8 cellular contexts compared by ENCODE assay signal in genomic region chr1:109282497-109282951, GRCh38. TPM values are rescaled to one million over a fixed set of nuclear protein-coding genes. Genes with fewer than 3 reads are reported as not detected.
DNase-seq lines count a peak whose midpoint lies in the region; ATAC-seq and TF ChIP-seq lines count a peak whose summit lies in the region.

No MANE protein-coding gene starts in this region.

- H3K27me3 Mint-ChIP-seq in activated CD8-positive, alpha-beta memory T cell treated with anti-CD3 and anti-CD28 coated beads, Interleukin-2, amount 10 ng/mL, durations not matched to agents 7 days and 5 days, result no peaks in the 10 kb centered on the region

- peak overlapping the region; percentile 88 for H3K9ac ChIP-seq in adipocyte (ENCODE audit: low read length)

- H3K4me3 ChIP-seq in adipocyte (ENCODE audit: low read length), result peak overlapping the region; percentile 85
- peak overlapping the region; percentile 50 to 58 for H3K4me3 ChIP-seq in left lung
- peak overlapping the region; percentile 54 to 59 for H3K4me3 ChIP-seq in tibial artery

- H3K36me3 Mint-ChIP-seq in activated CD8-positive, alpha-beta memory T cell treated with anti-CD3 and anti-CD28 coated beads, Interleukin-2, amount 10 ng/mL, durations not matched to agents 7 days and 5 days, result peaks cover 15% of the 10 kb centered on the region

- H3K27me3 ChIP-seq in adipocyte (replicated peaks; ENCODE audit: control insufficient read depth, insufficient read depth, low read length) (no peaks in the 10 kb centered on the region), left lung (no peaks in the 10 kb centered on the region), tibial artery (no peaks in the 10 kb centered on the region)

- peak overlapping the region; percentile 98 for H3K4me3 Mint-ChIP-seq in activated CD8-positive, alpha-beta memory T cell treated with anti-CD3 and anti-CD28 coated beads, Interleukin-2, amount 10 ng/mL, durations not matched to agents 7 days and 5 days

- no peaks in the 10 kb centered on the region for H3K9me3 ChIP-seq in adipocyte (ENCODE audit: control insufficient read depth, low read length)
- H3K9me3 ChIP-seq in left lung, result no peaks in the 10 kb centered on the region
- H3K9me3 ChIP-seq in tibial artery, result no peaks in the 10 kb centered on the region

- peaks cover 27% of the 10 kb centered on the region for H3K4me1 Mint-ChIP-seq in activated CD8-positive, alpha-beta memory T cell treated with anti-CD3 and anti-CD28 coated beads, Interleukin-2, amount 10 ng/mL, durations not matched to agents 7 days and 5 days

- H3K4me1 ChIP-seq in adipocyte (ENCODE audit: control insufficient read depth, insufficient read depth, low read length) (peaks cover 16% of the 10 kb centered on the region), left lung (peaks cover 22 to 34% of the 10 kb centered on the region in 2 donors), tibial artery (peaks cover 0 to 22% (median 21%) of the 10 kb centered on the region in 4 donors)

- H3K36me3 ChIP-seq in adipocyte (ENCODE audit: control insufficient read depth, insufficient read depth, low read length, severe bottlenecking) (no peaks in the 10 kb centered on the region), left lung (peaks cover 0 to 4% of the 10 kb centered on the region in 2 donors), tibial artery (no peaks in the 10 kb centered on the region)

- intact Hi-C loops in left lung (cut with DNase I) (no loop called here), tibial artery (cut with DNase I; ENCODE audit: low total_unique reads) (loop anchor here (10.0 kb wide), 2 partner anchors 72 to 1128 kb away; no protein-coding TSS in a partner anchor)

- TF ChIP-seq CTCF in left lung (IDR thresholded peaks at IDR 0.05), result no peak
- TF ChIP-seq CTCF in tibial artery (IDR thresholded peaks at IDR 0.05), result no peak

- H3K9me3 Mint-ChIP-seq in activated CD8-positive, alpha-beta memory T cell treated with anti-CD3 and anti-CD28 coated beads, Interleukin-2, amount 10 ng/mL, durations not matched to agents 7 days and 5 days (ENCODE audit: low read depth), result no peaks in the 10 kb centered on the region

- H3K27ac ChIP-seq in left lung (peak overlapping the region; percentile 1 to 86), tibial artery (peak overlapping the region; percentile 79 to 87)

- no peak for ATAC-seq in activated CD8-positive, alpha-beta memory T cell treated with anti-CD3 and anti-CD28 coated beads, Interleukin-2, amount 10 ng/mL, durations not matched to agents 7 days and 5 days
- ATAC-seq in left lung, result peak; percentile 6
- ATAC-seq in HG02840 (IDR thresholded peaks at IDR 0.05; ENCODE audit: low FRiP score, unreplicated experiment), result no peak

- CTCF ChIA-PET in activated CD8-positive, alpha-beta memory T cell treated with anti-CD3 and anti-CD28 coated beads, Interleukin-2, amount 10 ng/mL, durations not matched to agents 7 days and 5 days (lab: Charles Lee), result interaction anchor here (0.7 to 9.5 kb wide), 14 partner anchors 19 to 357 kb away, joined by 3 to 196 read pairs (median 4); partner anchors contain the start of genes ATXN7L2, CYB561D1, GNAI3 and PSMA5

- DNase-seq in activated CD8-positive, alpha-beta memory T cell treated with anti-CD3 and anti-CD28 coated beads, Interleukin-2, amount 10 ng/mL, durations not matched to agents 7 days and 5 days, result no peak
- no peak for DNase-seq in activated CD8-positive, alpha-beta memory T cell treated with anti-CD3 and anti-CD28 coated beads for 24 hours
- DNase-seq in adipocyte (ENCODE audit: low read depth), result no peak
- no peak for DNase-seq in left lung
- DNase-seq in tibial artery, result no peak
- no peak for DNase-seq in HUDEP-2 (lab: John Stamatoyannopoulos, UW; ENCODE audit: unreplicated experiment in 76 of 76)
- DNase-seq in activated CD4-positive, alpha-beta T cell treated with anti-CD3 and anti-CD28 coated beads for 48 hours, result no peak

- peak overlapping the region; percentile 96 for H3K27ac Mint-ChIP-seq in activated CD8-positive, alpha-beta memory T cell treated with anti-CD3 and anti-CD28 coated beads, Interleukin-2, amount 10 ng/mL, durations not matched to agents 7 days and 5 days

RNA-seq across cellular contexts. Expression of gene PSRC1, which starts 0.4 kb away (rescaled TPM):
- total RNA-seq in activated CD8-positive, alpha-beta memory T cell treated with anti-CD3 and anti-CD28 coated beads, Interleukin-2, amount 10 ng/mL, durations not matched to agents 7 days and 5 days, result 10 to 100 TPM; 19.6 to 36.1 TPM
- 1 to 10 TPM; 4.2 to 7.3 TPM for total RNA-seq in left lung

RNA-seq across cellular contexts. Expression of gene MYBPHL, which starts 24.3 kb away (rescaled TPM):
- total RNA-seq in activated CD8-positive, alpha-beta memory T cell treated with anti-CD3 and anti-CD28 coated beads, Interleukin-2, amount 10 ng/mL, durations not matched to agents 7 days and 5 days, result not detected
- total RNA-seq in left lung, result 10 to 100 TPM in 1 of 2 donors, not detected in 1; 21.4 TPM

RNA-seq across cellular contexts. Expression of gene CELSR2, which starts 33.2 kb away (rescaled TPM):
- total RNA-seq in activated CD8-positive, alpha-beta memory T cell treated with anti-CD3 and anti-CD28 coated beads, Interleukin-2, amount 10 ng/mL, durations not matched to agents 7 days and 5 days, result 1 to 10 TPM; 3.3 to 4.0 TPM
- 1 to 10 TPM; 5.9 to 8.8 TPM for total RNA-seq in left lung
